Comparison of ENCODE assay signal across 1 cellular context in genomic region chr2:100106460-100106859, GRCh38.
TF ChIP-seq lines count a peak whose summit lies in the region.

No MANE protein-coding gene starts in this region.

TF ChIP-seq in IMR-90, 13 proteins besides CTCF, POLR2A, EP300 and RAD21:
- TF ChIP-seq BHLHE40 (IDR thresholded peaks at IDR 0.05; ENCODE audit: low read depth, low read length), result no peak
- no peak for TF ChIP-seq SMC3 (IDR thresholded peaks at IDR 0.05; ENCODE audit: low read depth, low read length)
- TF ChIP-seq MAFK (IDR thresholded peaks at IDR 0.05; ENCODE audit: low read depth, low read length), result no peak
- TF ChIP-seq USF2 (IDR thresholded peaks at IDR 0.05; ENCODE audit: low read depth, low read length), result no peak
- TF ChIP-seq NFE2L2 (IDR thresholded peaks at IDR 0.05; ENCODE audit: low read depth, low read length), result no peak
- TF ChIP-seq FOS (IDR thresholded peaks at IDR 0.05; ENCODE audit: low read depth, low read length), result no peak
- TF ChIP-seq CEBPB (IDR thresholded peaks at IDR 0.05; ENCODE audit: low read depth, low read length), result no peak
- no peak for TF ChIP-seq RFX5 (IDR thresholded peaks at IDR 0.05; ENCODE audit: low read depth, low read length)
- TF ChIP-seq RCOR1 (IDR thresholded peaks at IDR 0.05; ENCODE audit: insufficient replicate concordance, low read length), result no peak
- no peak for TF ChIP-seq MAZ (IDR thresholded peaks at IDR 0.05; ENCODE audit: borderline replicate concordance, low read depth, low read length)
- TF ChIP-seq CHD1 (IDR thresholded peaks at IDR 0.05; ENCODE audit: low read depth, low read length), result no peak
- no peak for TF ChIP-seq ELK1 (IDR thresholded peaks at IDR 0.05; ENCODE audit: borderline replicate concordance, low read depth, low read length)
- TF ChIP-seq MXI1 (IDR thresholded peaks at IDR 0.05; ENCODE audit: borderline replicate concordance, low read depth, low read length), result no peak
